In the genomic region with DNA sequence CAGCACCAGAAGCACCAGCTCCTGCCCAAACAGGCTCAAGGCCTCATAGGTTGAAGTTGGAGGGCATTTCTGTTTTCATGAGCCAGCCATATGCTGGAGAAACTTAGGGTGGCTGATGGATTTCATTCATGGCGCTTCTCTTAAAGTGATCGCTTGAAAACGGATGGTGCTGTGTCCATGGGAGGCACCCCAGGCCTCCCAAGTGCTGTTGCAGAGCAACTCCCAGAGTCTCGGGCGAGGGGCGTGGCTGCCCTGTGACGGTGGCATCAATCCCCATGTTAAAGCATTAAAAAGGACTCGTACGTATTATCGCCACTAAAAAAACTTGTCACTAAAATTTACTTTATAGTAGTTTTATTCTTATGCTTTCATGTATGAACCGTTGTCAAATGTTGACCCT, we compare ENCODE assay signal across 33 cellular contexts.
"Had no signal": no experiment of that assay in that cellular context is flagged by ENCODE, and none has a peak within 500 bp of the region (broad histone marks: within the 10 kb centered on the region; RNA-seq: fewer than 3 reads in every experiment).

No MANE protein-coding gene starts in this region.

- H3K36me3 ChIP-seq: adrenal gland, ascending aorta, brain microvascular endothelial cell, breast epithelium, cardiac muscle cell had no signal

- DNase-seq: activated effector memory CD4-positive, alpha-beta T cell treated with anti-CD3 and anti-CD28 coated beads, Interleukin-2, amount 50 U/mL, for 16 hours; activated effector memory CD4-positive, alpha-beta T cell treated with Interleukin-2 at 50 U/mL for 16 hours; activated gamma-delta T cell; activated gamma-delta T cell treated with Interleukin-2 at 50 U/mL for 16 hours; activated naive CD4-positive, alpha-beta T cell; activated naive CD4-positive, alpha-beta T cell treated with anti-CD3 and anti-CD28 coated beads for 36 hours; activated naive CD4-positive, alpha-beta T cell treated with anti-CD3 and anti-CD28 coated beads, Interleukin-2, amount 10 ng/mL, durations not matched to agents 7 days and 5 days; activated naive CD4-positive, alpha-beta T cell treated with anti-CD3 and anti-CD28 coated beads, Interleukin-2, amount 50 U/mL, for 16 hours; activated naive CD4-positive, alpha-beta T cell treated with Interleukin-2 at 50 U/mL for 16 hours; activated naive CD8-positive, alpha-beta T cell treated with anti-CD3 and anti-CD28 coated beads for 36 hours; activated naive CD8-positive, alpha-beta T cell treated with anti-CD3 and anti-CD28 coated beads, Interleukin-2, amount 10 ng/mL, durations not matched to agents 7 days and 5 days; activated naive CD8-positive, alpha-beta T cell treated with anti-CD3 and anti-CD28 coated beads, Interleukin-2, amount 50 U/mL, for 24 hours; activated T-cell treated with anti-CD3 and anti-CD28 coated beads for 4 hours; activated T-cell treated with anti-CD3 and anti-CD28 coated beads, Interleukin-2, amount 50 U/mL, for 1 hour; activated T-cell treated with anti-CD3 and anti-CD28 coated beads, Interleukin-2, amount 50 U/mL, for 24 hours; activated T-cell treated with anti-CD3 and anti-CD28 coated beads, Interleukin-2, amount 50 U/mL, for 4 hours; activated T-cell treated with anti-CD3 and anti-CD28 coated beads, Interleukin-2, amount 50 U/mL, for 48 hours; activated T-cell treated with anti-CD3 and anti-CD28 coated beads, Interleukin-2, amount 50 U/mL, for 72 hours; adrenal gland; amniotic stem cell; amygdala; anterior cingulate cortex; aorta; body of pancreas; brain microvascular endothelial cell; caudate nucleus; central memory CD4-positive, alpha-beta T cell; cerebellar nuclear complex had no signal

- H3K9me3 ChIP-seq: adrenal gland, ascending aorta, body of pancreas had no signal

- H3K27me3 ChIP-seq: adrenal gland, body of pancreas had no signal

- H3K4me1 ChIP-seq: breast epithelium had no signal

- H3K4me3 ChIP-seq: adrenal gland, ascending aorta, body of pancreas, breast epithelium, cardiac muscle cell had no signal

- H3K27ac ChIP-seq: adrenal gland, ascending aorta, body of pancreas, brain microvascular endothelial cell, breast epithelium, cardiac muscle cell had no signal

- ATAC-seq: activated naive CD4-positive, alpha-beta T cell treated with anti-CD3 and anti-CD28 coated beads, Interleukin-2, amount 50 U/mL, for 72 hours; activated naive CD8-positive, alpha-beta T cell treated with anti-CD3 and anti-CD28 coated beads, Interleukin-2, amount 50 U/mL, for 24 hours; activated T-cell treated with anti-CD3 and anti-CD28 coated beads, Interleukin-2, amount 50 U/mL, for 4 hours; activated T-cell treated with anti-CD3 and anti-CD28 coated beads, Interleukin-2, amount 50 U/mL, for 72 hours; activated T-helper 17 cell treated with anti-CD3 and anti-CD28 coated beads, Interleukin-2, amount 50 U/mL, for 72 hours; body of pancreas had no signal
